Comparison of ENCODE assay signal across 4 cellular contexts in the genomic region with DNA sequence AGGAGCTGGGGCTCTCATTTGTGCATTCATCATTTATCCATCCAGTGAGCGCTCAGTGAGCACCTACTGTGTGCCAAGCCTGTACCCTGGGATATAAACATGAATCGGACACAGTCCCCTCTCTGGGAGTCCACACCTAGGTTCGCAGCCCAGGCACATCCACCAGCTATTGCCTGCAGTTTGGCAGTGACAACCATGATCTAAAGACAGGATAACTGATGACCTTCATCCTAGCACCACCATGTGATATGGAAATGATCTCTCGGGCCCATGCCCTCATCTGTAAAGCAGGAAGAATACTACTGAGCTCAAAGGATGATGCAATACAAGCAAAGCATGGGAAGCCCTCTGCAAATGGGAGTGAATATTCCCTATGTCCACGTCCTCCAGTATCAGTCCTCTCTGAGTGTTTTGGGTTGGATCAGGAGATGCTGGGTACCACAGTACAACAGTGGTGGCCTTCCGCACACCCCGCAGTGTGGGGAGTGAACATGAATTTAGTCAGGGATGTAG.
TF ChIP-seq lines count a peak whose summit lies in the region.

No MANE protein-coding gene starts in this region.

TF ChIP-seq in HCT116, 20 proteins besides CTCF, POLR2A, EP300 and RAD21:
- no peak for TF ChIP-seq ELF1 (IDR thresholded peaks at IDR 0.05; ENCODE audit: borderline replicate concordance, low read depth)
- no peak for TF ChIP-seq JUND (IDR thresholded peaks at IDR 0.05)
- no peak for TF ChIP-seq FOSL1 (IDR thresholded peaks at IDR 0.05; ENCODE audit: low read depth)
- TF ChIP-seq CEBPB (IDR thresholded peaks at IDR 0.05; ENCODE audit: low read depth), result 0 out of 2 replicates have a peak, but pooled peaks have one; percentile 27

TF ChIP-seq in IMR-90, 13 proteins besides CTCF, POLR2A, EP300 and RAD21:
- TF ChIP-seq USF2 (IDR thresholded peaks at IDR 0.05; ENCODE audit: low read depth, low read length) (no peak), CEBPB (IDR thresholded peaks at IDR 0.05; ENCODE audit: low read depth, low read length) (peak; percentile 68)

TF ChIP-seq in WTC11, 78 proteins besides CTCF, POLR2A, EP300 and RAD21:
- TF ChIP-seq NFATC4 (CRISPR knock-in tag; IDR thresholded peaks at IDR 0.05) (no peak), GABPB1 (CRISPR knock-in tag; IDR thresholded peaks at IDR 0.05) (peak; percentile 50; the same call in 1 of the 2 replicates)

TF ChIP-seq in H1, 55 proteins besides CTCF, POLR2A, EP300 and RAD21:
- no peak for TF ChIP-seq BRCA1 (IDR thresholded peaks at IDR 0.05; ENCODE audit: low read depth, low read length)
- TF ChIP-seq CHD2 (IDR thresholded peaks at IDR 0.05; ENCODE audit: low read length), result no peak
- peak; percentile 50; the same call in 1 of the 2 replicates for TF ChIP-seq CEBPB (IDR thresholded peaks at IDR 0.05; ENCODE audit: low read depth, low read length)
